In the genomic region with DNA sequence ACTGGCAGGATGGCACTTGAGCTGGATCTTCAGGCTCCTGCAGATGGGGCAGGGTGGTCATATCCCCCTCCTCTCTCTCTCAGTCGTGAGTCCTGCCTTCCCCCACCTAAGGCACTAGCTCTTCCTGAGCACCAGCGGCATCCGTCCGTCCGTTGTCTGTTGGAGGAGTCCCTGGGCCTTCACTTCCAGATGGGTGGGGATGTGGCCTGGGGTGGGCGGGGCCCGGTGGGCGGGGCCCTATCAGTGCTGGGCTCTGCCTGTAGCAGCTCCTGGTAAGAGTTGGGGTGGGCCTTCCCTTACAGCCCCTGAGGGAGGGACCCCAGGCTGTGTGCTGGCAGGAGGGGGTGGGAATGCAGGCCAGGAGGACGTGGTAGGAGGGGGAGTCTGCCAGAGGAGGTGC, we compare ENCODE assay signal across 20 cellular contexts. TPM values are rescaled to one million over a fixed set of nuclear protein-coding genes. Genes with fewer than 3 reads are reported as not detected.
DNase-seq lines count a peak whose midpoint lies in the region; ATAC-seq and TF ChIP-seq lines count a peak whose summit lies in the region.
"Had no signal": no experiment of that assay in that cellular context is flagged by ENCODE, and none has a peak within 500 bp of the region (broad histone marks: within the 10 kb centered on the region; RNA-seq: fewer than 3 reads in every experiment).

No MANE protein-coding gene starts in this region.

- no TSS peak for BruUV-seq in Calu3 (replicated peaks; lab: Mats Ljungman, UMichigan)

- H3K4me1 Mint-ChIP-seq in Calu3 (ENCODE audit: low read depth, unreplicated experiment), result peaks cover under 1% of the 10 kb centered on the region

- no peaks in the 10 kb centered on the region for H3K4me1 ChIP-seq in mesendoderm (ENCODE audit: control insufficient read depth, low read depth, low read length)
- H3K4me1 ChIP-seq: prostate gland had no signal

- H3K27ac ChIP-seq in mesendoderm (ENCODE audit: low read depth, low read length), result no peak overlapping the region
- H3K27ac ChIP-seq: PC-9, prostate gland had no signal

- no peak overlapping the region for H2AK5ac ChIP-seq in mesendoderm (ENCODE audit: low read length)

- no peak for TF ChIP-seq POLR2A in NB4 (IDR thresholded peaks at IDR 0.05; ENCODE audit: extremely low read depth, insufficient read length)

- no peaks in the 10 kb centered on the region for H3K79me1 ChIP-seq in mesendoderm (ENCODE audit: low read length)

- no peak for DNase-seq in Calu3
- DNase-seq in NB4 (ENCODE audit: low read depth), result peak; percentile 25
- peak; percentile 76 for DNase-seq in ecto neural progenitor cell (ENCODE audit: low spot score)
- DNase-seq in mesendoderm, result peak; percentile 40
- DNase-seq in NCI-H1930 (lab: John Stamatoyannopoulos, UW), result no peak
- no peak for DNase-seq in stimulated activated CD4-positive, alpha-beta T cell treated with anti-CD3 and anti-CD28 coated beads, Interleukin-4, amount 100 ng/mL, for 4 hours
- no peak for DNase-seq in germinal center (ENCODE audit: low spot score)
- DNase-seq: activated CD8-positive, alpha-beta memory T cell treated with anti-CD3 and anti-CD28 coated beads, Interleukin-2, amount 50 U/mL, for 4 hours; activated naive CD4-positive, alpha-beta T cell; DMS153; head of caudate nucleus; NCI-H187 treated with DMSO at 0.1 percent for 48 hours; NCI-H510A treated with DMSO at 0.1 percent for 48 hours; PC-9; T-cell had no signal

- H2BK15ac ChIP-seq in mesendoderm (replicated peaks; ENCODE audit: low read depth), result no peak overlapping the region

- no peak overlapping the region for H2BK120ac ChIP-seq in mesendoderm (ENCODE audit: low read depth, low read length)

- no peak overlapping the region for H3K9ac ChIP-seq in mesendoderm (ENCODE audit: low read length)

- H3K18ac ChIP-seq in mesendoderm (ENCODE audit: low read length), result no peak overlapping the region

- CTCF ChIA-PET in Calu3 (lab: Charles Lee), result interaction anchor here (0.6 kb wide), 1 partner anchor 74 kb away, joined by 3 read pairs; no protein-coding TSS in a partner anchor

- TF ChIP-seq CTCF in Calu3 (IDR thresholded peaks at IDR 0.05; ENCODE audit: unreplicated experiment) (no peak), NB4 (IDR thresholded peaks at IDR 0.05; ENCODE audit: low read depth, low read length) (no peak)

- no peak for ATAC-seq in GM21786 (IDR thresholded peaks at IDR 0.05; ENCODE audit: unreplicated experiment)
- ATAC-seq: T-cell had no signal

- no peak overlapping the region for H3K56ac ChIP-seq in mesendoderm (ENCODE audit: low read length)

- H3K4me3 ChIP-seq in NB4 (ENCODE audit: low read depth, low read length) (no peak overlapping the region), mesendoderm (ENCODE audit: low read length) (no peak overlapping the region)
- H3K4me3 ChIP-seq: PC-9, prostate gland had no signal

- H2BK5ac ChIP-seq in mesendoderm (ENCODE audit: low read length), result no peak overlapping the region

- H3K23ac ChIP-seq in mesendoderm (ENCODE audit: low read length), result no peak overlapping the region

- peak overlapping the region; percentile 36 for H3K27ac Mint-ChIP-seq in Calu3 (ENCODE audit: unreplicated experiment)
- H3K27ac Mint-ChIP-seq: B cell, T-cell had no signal

- H4K5ac ChIP-seq in mesendoderm (ENCODE audit: low read length), result no peak overlapping the region

- H3K79me2 ChIP-seq in mesendoderm (ENCODE audit: control insufficient read depth, insufficient read depth, low read length), result no peaks in the 10 kb centered on the region

- no peak overlapping the region for H4K8ac ChIP-seq in mesendoderm (ENCODE audit: low read depth, low read length)

- H3K36me3 ChIP-seq in mesendoderm (ENCODE audit: control insufficient read depth, insufficient read depth, low read length), result peaks cover 1% of the 10 kb centered on the region

- H3K4me2 ChIP-seq in mesendoderm (ENCODE audit: low read length), result no peak overlapping the region
- H3K4me2 ChIP-seq: PC-9 had no signal

- intact Hi-C loops in Calu3 (cut with micrococcal nuclease; ENCODE audit: unreplicated experiment), result no loop called here

- WGBS in mesendoderm (ENCODE audit: extremely low coverage, insufficient coverage, low lambda C conversion rate), result no CpG with 5 or more reads among the region's 9 CpGs

- H3K27me3 Mint-ChIP-seq in Calu3 (ENCODE audit: unreplicated experiment), result no peaks in the 10 kb centered on the region
- H3K27me3 Mint-ChIP-seq: B cell had no signal

- no peaks in the 10 kb centered on the region for H3K9me3 Mint-ChIP-seq in Calu3 (ENCODE audit: low read depth, unreplicated experiment)
- H3K9me3 Mint-ChIP-seq: T-cell had no signal

- peaks cover 51% of the 10 kb centered on the region for H3K36me3 Mint-ChIP-seq in Calu3 (ENCODE audit: insufficient read depth, unreplicated experiment)
- H3K36me3 Mint-ChIP-seq: T-cell had no signal

- H3K4ac ChIP-seq in mesendoderm (ENCODE audit: low read depth, low read length), result no peak overlapping the region

- no peaks in the 10 kb centered on the region for H3K27me3 ChIP-seq in mesendoderm (ENCODE audit: insufficient read depth, low read length, poor library complexity)

- no peak overlapping the region for H3K4me3 Mint-ChIP-seq in Calu3 (ENCODE audit: low read depth, unreplicated experiment)
- H3K4me3 Mint-ChIP-seq: B cell, T-cell had no signal

RNA-seq across cellular contexts. Expression of a gene that starts 10.3 kb away (rescaled TPM):
- total RNA-seq in Calu3 (2022), result 0.12 TPM in 1 of 2 replicates, not detected in the other
- polyA plus RNA-seq in mesendoderm (2013, experiment 1 of 2), result 0.31 TPM
- polyA plus RNA-seq in mesendoderm (2013, experiment 2 of 2), result 0.39 TPM
- total RNA-seq: HT1080, myocyte, PC-9 had no signal

RNA-seq across cellular contexts. Expression of a gene that starts 39.4 kb away (rescaled TPM):
- 56.6 and 62.3 TPM in 2 replicates for total RNA-seq in Calu3 (2022)
- 39.1 TPM for polyA plus RNA-seq in mesendoderm (2013, experiment 1 of 2)
- 39.1 TPM for polyA plus RNA-seq in mesendoderm (2013, experiment 2 of 2)

Comparison
In these comparisons a context has a peak if more than half of its experiments do, and no peak if none do; other contexts are left out.
1. DNase-seq: peak in NB4 (single experiment), ecto neural progenitor cell (single experiment) and mesendoderm (single experiment); none in Calu3 (single experiment), NCI-H1930 (0 of 2), stimulated activated CD4-positive, alpha-beta T cell treated with anti-CD3 and anti-CD28 coated beads, Interleukin-4, amount 100 ng/mL, for 4 hours (0 of 2) and germinal center (single experiment).